In genomic region chr16:50616883-50617629, GRCh38 we compare ENCODE assay signal across 16 cellular contexts.
DNase-seq lines count a peak whose midpoint lies in the region; ATAC-seq, FAIRE-seq and TF ChIP-seq lines count a peak whose summit lies in the region.
"Had no signal": no experiment of that assay in that cellular context is flagged by ENCODE, and none has a peak within 500 bp of the region (broad histone marks: within the 10 kb centered on the region; RNA-seq: fewer than 3 reads in every experiment).

No MANE protein-coding gene starts in this region.

- ATAC-seq in heart left ventricle: peak; percentile 57 to 79 (median 67)
- ATAC-seq in T-helper 17 cell: no peak
- ATAC-seq in HepG2: peak; percentile 46
- no peak for ATAC-seq in GM21737 (IDR thresholded peaks at IDR 0.05; ENCODE audit: unreplicated experiment)
- ATAC-seq in GM18519 (IDR thresholded peaks at IDR 0.05; ENCODE audit: low FRiP score, unreplicated experiment): no peak
- ATAC-seq: activated CD8-positive, alpha-beta memory T cell treated with anti-CD3 and anti-CD28 coated beads, Interleukin-2, amount 10 ng/mL, durations not matched to agents 7 days and 5 days; left colon; stimulated activated memory B cell treated with anti-CD40 and anti-IgM and Interleukin-4, amounts not matched to agents 10 μg/mL and 1 μg/mL and 100 μg/mL, for 72 hours had no signal

- WGBS in heart left ventricle, 4 donors: 39 to 54% (median 51%) methylated on average over 11 of the region's 11 CpGs
- 49% methylated on average over 11 of the region's 11 CpGs for WGBS in HepG2 (ENCODE audit: low lambda C conversion rate)

- no peaks in the 10 kb centered on the region for H3K27me3 Mint-ChIP-seq in T-helper 17 cell
- H3K27me3 Mint-ChIP-seq: activated CD8-positive, alpha-beta memory T cell treated with anti-CD3 and anti-CD28 coated beads, Interleukin-2, amount 10 ng/mL, durations not matched to agents 7 days and 5 days had no signal

- peak overlapping the region; percentile 8; the same call in 1 of the 2 replicates for H3K9ac ChIP-seq in HepG2 (ENCODE audit: insufficient read depth, low read depth, low read length)
- H3K9ac ChIP-seq: KMS-11 had no signal

- H3K9me3 ChIP-seq in heart left ventricle (no peaks in the 10 kb centered on the region), T-helper 17 cell (ENCODE audit: control insufficient read depth, low read length, poor library complexity, severe bottlenecking) (no peaks in the 10 kb centered on the region), HepG2 (ENCODE audit: low read length) (no peaks in the 10 kb centered on the region), uterus (no peaks in the 10 kb centered on the region)

- CTCF ChIA-PET in HepG2 (lab: Yijun Ruan, JAX; ENCODE audit: low intra/inter-chr PET ratio, low total read pairs): no interaction called here

- H3K4me1 Mint-ChIP-seq in T-helper 17 cell: peaks cover 13% of the 10 kb centered on the region
- H3K4me1 Mint-ChIP-seq: activated CD8-positive, alpha-beta memory T cell treated with anti-CD3 and anti-CD28 coated beads, Interleukin-2, amount 10 ng/mL, durations not matched to agents 7 days and 5 days; stimulated activated memory B cell treated with anti-CD40 and anti-IgM and Interleukin-4, amounts not matched to agents 10 μg/mL and 1 μg/mL and 100 μg/mL, for 72 hours had no signal

- TF ChIP-seq POLR2A in heart left ventricle (IDR thresholded peaks at IDR 0.05) (no peak), HepG2 (IDR thresholded peaks at IDR 0.05; ENCODE audit: insufficient read depth in 1 of 2, low read depth in 2 of 2, low read length in 2 of 2) (no peak; a peak in 1 of 4 replicates), uterus (IDR thresholded peaks at IDR 0.05) (no peak)

- no peak overlapping the region for H2AFZ ChIP-seq in HepG2 (ENCODE audit: low read length)

- POLR2A ChIA-PET in HepG2 (lab: Yijun Ruan, JAX): interaction anchor here (1.3 to 1.9 kb wide), 4 partner anchors 10 to 69 kb away, joined by 3 read pairs; partner anchors contain the start of gene NKD1

- intact Hi-C loops in heart left ventricle (cut with DNase I) (no loop called here), cardiac septum (cut with DNase I) (no loop called here), HepG2 (cut with micrococcal nuclease; ENCODE audit: unreplicated experiment) (no loop called here), uterus (cut with DNase I; ENCODE audit: low total_unique reads) (no loop called here)

- no peak overlapping the region for H3K4me3 Mint-ChIP-seq in T-helper 17 cell
- H3K4me3 Mint-ChIP-seq: activated CD8-positive, alpha-beta memory T cell treated with anti-CD3 and anti-CD28 coated beads, Interleukin-2, amount 10 ng/mL, durations not matched to agents 7 days and 5 days; stimulated activated memory B cell treated with anti-CD40 and anti-IgM and Interleukin-4, amounts not matched to agents 10 μg/mL and 1 μg/mL and 100 μg/mL, for 72 hours had no signal

- peaks cover 79% of the 10 kb centered on the region for H4K20me1 ChIP-seq in HepG2 (ENCODE audit: insufficient read depth, low read length)

- H3K27ac ChIP-seq in heart left ventricle (peak overlapping the region in 1 of 12 donors; percentile 89), HepG2 (ENCODE audit: extremely low read length, insufficient read depth, low read length) (peak overlapping the region; percentile 67), uterus (peak overlapping the region; percentile 1 to 45)
- H3K27ac ChIP-seq: KMS-11 had no signal

- H3K4me2 ChIP-seq in HepG2 (ENCODE audit: low read depth, low read length): no peak overlapping the region
- H3K4me2 ChIP-seq: KMS-11 had no signal

- FAIRE-seq in HepG2 (lab: Jason Lieb, UNC): peak; percentile 80

- no peaks in the 10 kb centered on the region for H3K36me3 Mint-ChIP-seq in T-helper 17 cell (ENCODE audit: low read depth)
- H3K36me3 Mint-ChIP-seq: activated CD8-positive, alpha-beta memory T cell treated with anti-CD3 and anti-CD28 coated beads, Interleukin-2, amount 10 ng/mL, durations not matched to agents 7 days and 5 days; stimulated activated memory B cell treated with anti-CD40 and anti-IgM and Interleukin-4, amounts not matched to agents 10 μg/mL and 1 μg/mL and 100 μg/mL, for 72 hours had no signal

- no peak for TF ChIP-seq CTCF in heart left ventricle (IDR thresholded peaks at IDR 0.05)
- no peak for TF ChIP-seq CTCF in HepG2 (CRISPR knock-in tag; IDR thresholded peaks at IDR 0.05)
- TF ChIP-seq CTCF in uterus (IDR thresholded peaks at IDR 0.05): no peak

- peak in 1 of 2 experiments; percentile 35; a peak in 1 of 4 replicates for TF ChIP-seq EP300 in HepG2 (IDR thresholded peaks at IDR 0.05; ENCODE audit: low read depth in 2 of 2, low read length in 2 of 2)
- TF ChIP-seq EP300 in HepG2 (CRISPR knock-in tag; IDR thresholded peaks at IDR 0.05; ENCODE audit: borderline replicate concordance): peak; percentile 50

- in situ Hi-C loops in HepG2 (cut with HindIII; ENCODE audit: extremely low pct_ligation_motif_present, low pct_unique_long_range_greater_than_20kb): no loop called here

- peaks cover 26% of the 10 kb centered on the region for H3K79me2 ChIP-seq in HepG2 (ENCODE audit: insufficient read depth, low read length)

- no peaks in the 10 kb centered on the region for H3K27me3 ChIP-seq in heart left ventricle
- no peaks in the 10 kb centered on the region for H3K27me3 ChIP-seq in HepG2 (ENCODE audit: control insufficient read depth in 1 of 2, insufficient read depth in 2 of 2, low read length in 2 of 2)
- H3K27me3 ChIP-seq in uterus: no peaks in the 10 kb centered on the region

- peak overlapping the region; percentile 32 for H3K27ac Mint-ChIP-seq in T-helper 17 cell
- H3K27ac Mint-ChIP-seq: activated CD8-positive, alpha-beta memory T cell treated with anti-CD3 and anti-CD28 coated beads, Interleukin-2, amount 10 ng/mL, durations not matched to agents 7 days and 5 days; stimulated activated memory B cell treated with anti-CD40 and anti-IgM and Interleukin-4, amounts not matched to agents 10 μg/mL and 1 μg/mL and 100 μg/mL, for 72 hours had no signal

- H3K36me3 ChIP-seq in heart left ventricle: no peaks in the 10 kb centered on the region
- peaks cover 79 to 99% of the 10 kb centered on the region in 2 experiments for H3K36me3 ChIP-seq in HepG2 (replicated peaks in 1 of 2; ENCODE audit: control insufficient read depth in 1 of 2, insufficient read depth in 2 of 2, low read length in 2 of 2)
- H3K36me3 ChIP-seq in uterus: no peaks in the 10 kb centered on the region

- no peak for DNase-seq in heart left ventricle
- DNase-seq in cardiac septum (ENCODE audit: low spot score): no peak
- no peak for DNase-seq in T-helper 17 cell
- peak; percentile 89 for DNase-seq in HepG2 (ENCODE audit: low spot score)
- DNase-seq in uterus: no peak
- no peak for DNase-seq in T-helper 9 cell
- DNase-seq: activated CD8-positive, alpha-beta memory T cell treated with anti-CD3 and anti-CD28 coated beads, Interleukin-2, amount 10 ng/mL, durations not matched to agents 7 days and 5 days; AML-193; GF-D8; occipital lobe; RPMI8226 had no signal

- no peak for TF ChIP-seq RAD21 in HepG2 (CRISPR knock-in tag; IDR thresholded peaks at IDR 0.05)

- no TSS peak for BruUV-seq in HepG2 (replicated peaks; lab: Mats Ljungman, UMichigan)

- peaks cover 0 to 47% (median 28%) of the 10 kb centered on the region in 12 donors for H3K4me1 ChIP-seq in heart left ventricle
- peaks cover 92% of the 10 kb centered on the region for H3K4me1 ChIP-seq in HepG2 (ENCODE audit: insufficient read depth, low read length)
- H3K4me1 ChIP-seq in uterus: peaks cover 21 to 39% of the 10 kb centered on the region in 2 donors

- H3K4me3 ChIP-seq in heart left ventricle (no peak overlapping the region), HepG2 (replicated peaks in 1 of 3; ENCODE audit: insufficient read depth in 1 of 3, low read depth in 2 of 3, low read length in 3 of 3) (no peak overlapping the region), uterus (no peak overlapping the region)

TF ChIP-seq in HepG2, 621 proteins besides CTCF, POLR2A, EP300 and RAD21 (continues in another document):
- TF ChIP-seq MZF1 (CRISPR knock-in tag; IDR thresholded peaks at IDR 0.05; ENCODE audit: borderline replicate concordance) (no peak), HMG20A (CRISPR knock-in tag; IDR thresholded peaks at IDR 0.05; ENCODE audit: borderline replicate concordance) (peak; percentile 57; the same call in 1 of the 2 replicates), ZZZ3 (CRISPR knock-in tag; IDR thresholded peaks at IDR 0.05; ENCODE audit: borderline replicate concordance) (no peak)
- TF ChIP-seq, protein P1, sequence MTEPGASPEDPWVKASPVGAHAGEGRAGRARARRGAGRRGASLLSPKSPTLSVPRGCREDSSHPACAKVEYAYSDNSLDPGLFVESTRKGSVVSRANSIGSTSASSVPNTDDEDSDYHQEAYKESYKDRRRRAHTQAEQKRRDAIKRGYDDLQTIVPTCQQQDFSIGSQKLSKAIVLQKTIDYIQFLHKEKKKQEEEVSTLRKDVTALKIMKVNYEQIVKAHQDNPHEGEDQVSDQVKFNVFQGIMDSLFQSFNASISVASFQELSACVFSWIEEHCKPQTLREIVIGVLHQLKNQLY (CRISPR knock-in tag; IDR thresholded peaks at IDR 0.05): 0 out of 2 replicates have a peak, but pooled peaks have one; percentile 7
- TF ChIP-seq, protein P2, sequence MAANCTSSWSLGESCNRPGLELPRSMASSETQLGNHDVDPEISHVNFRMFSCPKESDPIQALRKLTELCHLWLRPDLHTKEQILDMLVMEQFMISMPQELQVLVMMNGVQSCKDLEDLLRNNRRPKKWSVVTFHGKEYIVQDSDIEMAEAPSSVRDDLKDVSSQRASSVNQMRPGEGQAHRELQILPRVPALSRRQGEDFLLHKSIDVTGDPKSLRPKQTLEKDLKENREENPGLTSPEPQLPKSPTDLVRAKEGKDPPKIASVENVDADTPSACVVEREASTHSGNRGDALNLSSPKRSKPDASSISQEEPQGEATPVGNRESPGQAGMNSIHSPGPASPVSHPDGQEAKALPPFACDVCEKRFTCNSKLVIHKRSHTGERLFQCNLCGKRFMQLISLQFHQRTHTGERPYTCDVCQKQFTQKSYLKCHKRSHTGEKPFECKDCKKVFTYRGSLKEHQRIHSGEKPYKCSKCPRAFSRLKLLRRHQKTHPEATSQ (CRISPR knock-in tag; IDR thresholded peaks at IDR 0.05; ENCODE audit: borderline replicate concordance): no peak

Comparison
In these comparisons a context has a peak if more than half of its experiments do, and no peak if none do; other contexts are left out.
1. ATAC-seq: peak in heart left ventricle (4 of 4) and HepG2 (single experiment); none in T-helper 17 cell (single experiment), GM21737 (single experiment) and GM18519 (single experiment).